27 cellular contexts compared by ENCODE assay signal in genomic region chr4:62927574-62927973, GRCh38.
"Had no signal": no experiment of that assay in that cellular context is flagged by ENCODE, and none has a peak within 500 bp of the region (broad histone marks: within the 10 kb centered on the region; RNA-seq: fewer than 3 reads in every experiment).

No MANE protein-coding gene starts in this region.

- H3K4me3 ChIP-seq: ovary, psoas muscle, right atrium auricular region, right lobe of liver, sigmoid colon, stomach, thoracic aorta, thyroid gland, tibial nerve, upper lobe of left lung, vagina had no signal

- H3K27me3 ChIP-seq: ovary, right atrium auricular region, right lobe of liver, sigmoid colon, stomach, thyroid gland, tibial nerve, upper lobe of left lung, vagina had no signal

- H3K9me3 ChIP-seq: ovary, psoas muscle, right atrium auricular region, right lobe of liver, sigmoid colon, stomach, thoracic aorta, thyroid gland, tibial nerve, upper lobe of left lung, vagina had no signal

- ATAC-seq: naive thymus-derived CD8-positive, alpha-beta T cell; natural killer cell treated with Interleukin-12 subunit alpha and Interleukin-12 subunit beta and Interleukin-15 and Interleukin-18, amount 100 ng/mL, for 72 hours; psoas muscle; right lobe of liver; stimulated activated effector memory CD8-positive, alpha-beta T cell treated with anti-CD3 and anti-CD28 coated beads, Interleukin-12 subunit alpha, Interleukin-12 subunit beta, amount 100 ng/mL, for 72 hours; stimulated activated naive B cell treated with anti-CD40 and anti-IgM and Interleukin-4, amounts not matched to agents 10 μg/mL and 1 μg/mL and 100 μg/mL, for 72 hours had no signal

- H3K27ac ChIP-seq: ovary, parathyroid adenoma, psoas muscle, right atrium auricular region, right lobe of liver, sigmoid colon, stomach, thoracic aorta, thyroid gland, tibial nerve, upper lobe of left lung, vagina had no signal

- H3K4me1 ChIP-seq: parathyroid adenoma, psoas muscle, right atrium auricular region, right lobe of liver, sigmoid colon, stomach, thyroid gland, tibial nerve, upper lobe of left lung, vagina had no signal

- DNase-seq: naive B cell; naive thymus-derived CD8-positive, alpha-beta T cell; nephron progenitor cell; occipital lobe; ovary; posterior cingulate gyrus; psoas muscle; right lobe of liver; sigmoid colon; small intestine; stimulated activated CD4-positive, alpha-beta T cell treated with anti-CD3 and anti-CD28 coated beads, Interleukin-15, amount 100 ng/mL, for 24 hours; stimulated activated CD4-positive, alpha-beta T cell treated with anti-CD3 and anti-CD28 coated beads, Interleukin-2, amount 100 ng/mL, for 24 hours; stimulated activated CD4-positive, alpha-beta T cell treated with anti-CD3 and anti-CD28 coated beads, Interleukin-2, amount 100 ng/mL, for 48 hours; stimulated activated CD4-positive, alpha-beta T cell treated with anti-CD3 and anti-CD28 coated beads, Interleukin-4, amount 100 ng/mL, for 24 hours; stimulated activated naive B cell treated with anti-CD40 and anti-IgM and Interleukin-4, amounts not matched to agents 10 μg/mL and 1 μg/mL and 100 μg/mL, for 72 hours; stimulated activated naive CD4-positive, alpha-beta T cell treated with Interleukin-2 at 50 U/mL for 16 hours; stomach; thyroid gland; trophoblast cell; upper lobe of left lung had no signal
